Comparison of ENCODE assay signal across 18 cellular contexts in genomic region chr17:63452979-63453551, GRCh38.
"Had no signal": no experiment of that assay in that cellular context is flagged by ENCODE, and none has a peak within 500 bp of the region (broad histone marks: within the 10 kb centered on the region; RNA-seq: fewer than 3 reads in every experiment).

No MANE protein-coding gene starts in this region.

- ATAC-seq: foreskin keratinocyte had no signal

- H3K27ac Mint-ChIP-seq: activated naive CD8-positive, alpha-beta T cell treated with anti-CD3 and anti-CD28 coated beads, Interleukin-2, amount 10 ng/mL, durations not matched to agents 7 days and 5 days; mesothelial cell of epicardium had no signal

- H3K4me3 Mint-ChIP-seq: activated naive CD8-positive, alpha-beta T cell treated with anti-CD3 and anti-CD28 coated beads, Interleukin-2, amount 10 ng/mL, durations not matched to agents 7 days and 5 days; mesothelial cell of epicardium; neural crest cell had no signal

- H3K4me1 ChIP-seq: foreskin keratinocyte had no signal

- H3K9me3 Mint-ChIP-seq: activated naive CD8-positive, alpha-beta T cell treated with anti-CD3 and anti-CD28 coated beads, Interleukin-2, amount 10 ng/mL, durations not matched to agents 7 days and 5 days; mesothelial cell of epicardium had no signal

- H3K27me3 ChIP-seq: brain microvascular endothelial cell, ovary had no signal

- H3K36me3 Mint-ChIP-seq: activated naive CD8-positive, alpha-beta T cell treated with anti-CD3 and anti-CD28 coated beads, Interleukin-2, amount 10 ng/mL, durations not matched to agents 7 days and 5 days; mesothelial cell of epicardium had no signal

- H3K36me3 ChIP-seq: brain microvascular endothelial cell, lower lobe of right lung, ovary, tibial artery had no signal

- H3K4me3 ChIP-seq: lower lobe of right lung, ovary, tibial artery had no signal

- DNase-seq: activated CD4-positive, CD25-positive, alpha-beta regulatory T cell treated with anti-CD3 and anti-CD28 coated beads, Interleukin-2, amount 50 U/mL, for 72 hours; activated naive CD4-positive, alpha-beta T cell; activated naive CD8-positive, alpha-beta T cell treated with anti-CD3 and anti-CD28 coated beads, Interleukin-2, amount 10 ng/mL, durations not matched to agents 7 days and 5 days; activated T-cell treated with anti-CD3 and anti-CD28 coated beads for 4 hours; anterior cingulate cortex; brain microvascular endothelial cell; cerebellar nuclear complex; effector memory CD4-positive, alpha-beta T cell; foreskin keratinocyte; lower lobe of right lung; ovary; stimulated activated CD4-positive, alpha-beta T cell treated with anti-CD3 and anti-CD28 coated beads, Interleukin-15, amount 100 ng/mL, for 24 hours; stimulated activated CD4-positive, alpha-beta T cell treated with anti-CD3 and anti-CD28 coated beads, Interleukin-4, amount 100 ng/mL, for 1 hour; stimulated activated naive CD4-positive, alpha-beta T cell; T-helper 9 cell; tibial artery had no signal

- H3K9me3 ChIP-seq: lower lobe of right lung, ovary, tibial artery had no signal

- H3K27ac ChIP-seq: brain microvascular endothelial cell, foreskin keratinocyte, lower lobe of right lung, ovary, tibial artery had no signal
